ENCODE assay signal across 8 cellular contexts in the genomic region with DNA sequence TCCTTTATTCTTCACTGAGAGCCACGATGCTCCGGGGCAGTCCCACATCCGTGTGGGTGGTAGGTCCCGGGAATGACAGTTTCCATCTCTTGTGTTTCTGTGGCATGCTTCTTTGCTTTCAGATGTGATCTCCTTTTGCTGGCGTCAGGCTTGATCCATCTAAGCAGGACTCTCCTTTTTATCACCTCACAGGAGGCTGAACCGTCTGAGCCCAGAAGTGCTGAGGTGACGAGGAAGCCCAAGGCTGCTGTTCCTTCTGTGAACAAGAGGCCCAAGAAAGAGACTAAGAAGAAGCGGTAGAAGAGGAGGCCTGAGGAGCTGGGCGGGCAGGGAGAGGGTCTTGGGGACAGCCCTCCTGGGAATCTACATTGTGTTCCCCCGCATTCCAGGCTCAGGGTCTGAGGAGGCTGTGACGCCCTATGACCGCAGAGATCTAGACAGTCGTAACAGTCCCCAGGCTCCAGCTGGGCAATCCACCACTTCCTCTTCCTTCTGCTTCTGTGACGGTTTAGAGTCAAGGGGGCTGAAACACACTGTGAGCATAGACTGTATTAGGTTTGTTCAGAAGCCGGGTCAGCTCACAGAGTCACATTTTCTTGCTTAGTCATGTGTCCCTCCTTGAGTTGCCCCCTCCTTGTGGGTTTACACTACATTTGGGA. TPM values are rescaled to one million over a fixed set of nuclear protein-coding genes. Genes with fewer than 3 reads are reported as not detected.
A peak's percentile ranks its signal among the peaks of the same experiment; 100 is the strongest.
DNase-seq lines count a peak whose midpoint lies in the region; ATAC-seq and TF ChIP-seq lines count a peak whose summit lies in the region.

No MANE protein-coding gene starts in this region.

- WGBS in esophagus, 2 donors: 81 to 82% methylated on average over 15 of the region's 15 CpGs

- H3K4me3 ChIP-seq in esophagus (ENCODE audit: low read depth in 1 of 2, low read length in 2 of 2) (no peak overlapping the region), stomach smooth muscle (ENCODE audit: low read length in 2 of 2) (peak overlapping the region in 1 of 2 donors; percentile 15), WERI-Rb-1 (ENCODE audit: low read depth, low read length) (no peak overlapping the region)

- peak; percentile 75 for DNase-seq in NOMO-1 treated with dmso at 0.1 percent for 144 hours (lab: John Stamatoyannopoulos, UW; ENCODE audit: unreplicated experiment)
- no peak for DNase-seq in HEK293T (ENCODE audit: extremely low spot score)
- DNase-seq in WERI-Rb-1: no peak
- no peak for DNase-seq in putamen (ENCODE audit: low spot score)

- POLR2A ChIA-PET in HEK293T (lab: Yijun Ruan, JAX): no interaction called here

- H3K4me1 ChIP-seq in esophagus (ENCODE audit: control insufficient read depth in 2 of 2, insufficient read depth in 2 of 2, low read length in 1 of 2): peaks cover 0 to 3% of the 10 kb centered on the region in 2 donors
- H3K4me1 ChIP-seq in stomach smooth muscle (ENCODE audit: control insufficient read depth, insufficient read depth, low read length): peaks cover 39% of the 10 kb centered on the region

- CTCF ChIA-PET in HEK293T (lab: Yijun Ruan, JAX): no interaction called here

- H3K9me3 ChIP-seq in esophagus (ENCODE audit: control insufficient read depth in 2 of 2, insufficient read depth in 1 of 2, low read depth in 1 of 2, low read length in 1 of 2): no peaks in the 10 kb centered on the region
- H3K9me3 ChIP-seq in stomach smooth muscle (ENCODE audit: control insufficient read depth in 2 of 2, low read length in 2 of 2): no peaks in the 10 kb centered on the region
- no peaks in the 10 kb centered on the region for H3K9me3 ChIP-seq in WERI-Rb-1 (ENCODE audit: severe bottlenecking)

- ATAC-seq in GM18502 (IDR thresholded peaks at IDR 0.05; ENCODE audit: poor library complexity, unreplicated experiment) (peak; percentile 76), HG02571 (IDR thresholded peaks at IDR 0.05; ENCODE audit: unreplicated experiment) (peak; percentile 64)

- no peak overlapping the region for H3K9ac ChIP-seq in stomach smooth muscle (ENCODE audit: low read length in 2 of 2)

- no peak for TF ChIP-seq CTCF in WERI-Rb-1 (IDR thresholded peaks at IDR 0.05; ENCODE audit: low read depth, low read length)

- peaks cover 0 to 28% of the 10 kb centered on the region in 2 donors for H3K36me3 ChIP-seq in esophagus (ENCODE audit: control insufficient read depth in 2 of 2, insufficient read depth in 2 of 2, low read length in 1 of 2)
- peaks cover 11 to 16% of the 10 kb centered on the region in 2 donors for H3K36me3 ChIP-seq in stomach smooth muscle (ENCODE audit: control insufficient read depth in 2 of 2, insufficient read depth in 2 of 2, low read length in 2 of 2)
- H3K36me3 ChIP-seq in WERI-Rb-1: peaks cover 6% of the 10 kb centered on the region

- H3K27ac ChIP-seq in esophagus (ENCODE audit: low read depth in 2 of 2, low read length in 1 of 2) (peak overlapping the region; percentile 85 to 91), stomach smooth muscle (ENCODE audit: low read length) (peak overlapping the region; percentile 87), WERI-Rb-1 (no peak overlapping the region)

- no peaks in the 10 kb centered on the region for H3K27me3 ChIP-seq in esophagus (ENCODE audit: control insufficient read depth in 1 of 2, insufficient read depth in 2 of 2, low read length in 2 of 2)
- H3K27me3 ChIP-seq in stomach smooth muscle (ENCODE audit: control insufficient read depth in 1 of 2, insufficient read depth in 2 of 2, low read length in 2 of 2): no peaks in the 10 kb centered on the region
- no peaks in the 10 kb centered on the region for H3K27me3 ChIP-seq in WERI-Rb-1 (ENCODE audit: insufficient read depth, low read depth, severe bottlenecking)

TF ChIP-seq in HEK293T, 16 proteins besides CTCF, POLR2A, EP300 and RAD21:
- TF ChIP-seq SUZ12 (IDR thresholded peaks at IDR 0.05): no peak
- TF ChIP-seq LEF1 (IDR thresholded peaks at IDR 0.05; ENCODE audit: borderline replicate concordance): no peak
- TF ChIP-seq NFRKB (IDR thresholded peaks at IDR 0.05): no peak
- TF ChIP-seq ZNF384 (IDR thresholded peaks at IDR 0.05): no peak
- no peak for TF ChIP-seq ARNT (IDR thresholded peaks at IDR 0.05)
- TF ChIP-seq FOXK2 (IDR thresholded peaks at IDR 0.05): no peak
- no peak for TF ChIP-seq TARDBP (IDR thresholded peaks at IDR 0.05)
- TF ChIP-seq, protein P1, sequence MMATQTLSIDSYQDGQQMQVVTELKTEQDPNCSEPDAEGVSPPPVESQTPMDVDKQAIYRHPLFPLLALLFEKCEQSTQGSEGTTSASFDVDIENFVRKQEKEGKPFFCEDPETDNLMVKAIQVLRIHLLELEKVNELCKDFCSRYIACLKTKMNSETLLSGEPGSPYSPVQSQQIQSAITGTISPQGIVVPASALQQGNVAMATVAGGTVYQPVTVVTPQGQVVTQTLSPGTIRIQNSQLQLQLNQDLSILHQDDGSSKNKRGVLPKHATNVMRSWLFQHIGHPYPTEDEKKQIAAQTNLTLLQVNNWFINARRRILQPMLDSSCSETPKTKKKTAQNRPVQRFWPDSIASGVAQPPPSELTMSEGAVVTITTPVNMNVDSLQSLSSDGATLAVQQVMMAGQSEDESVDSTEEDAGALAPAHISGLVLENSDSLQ (IDR thresholded peaks at IDR 0.05): no peak

RNA-seq across cellular contexts. Expression of gene MANBAL, which starts 26.8 kb away (rescaled TPM):
- polyA plus RNA-seq in esophagus: 10 to 100 TPM; 27.6 to 58.1 TPM

RNA-seq across cellular contexts. Expression of gene SRC, which starts 29.7 kb away (rescaled TPM):
- polyA plus RNA-seq in esophagus: 10 to 100 TPM; 26.9 to 59.4 TPM

RNA-seq across cellular contexts. Expression of gene GHRH, which starts 54.6 kb away (rescaled TPM):
- polyA plus RNA-seq in esophagus: not detected
